In the genomic region with DNA sequence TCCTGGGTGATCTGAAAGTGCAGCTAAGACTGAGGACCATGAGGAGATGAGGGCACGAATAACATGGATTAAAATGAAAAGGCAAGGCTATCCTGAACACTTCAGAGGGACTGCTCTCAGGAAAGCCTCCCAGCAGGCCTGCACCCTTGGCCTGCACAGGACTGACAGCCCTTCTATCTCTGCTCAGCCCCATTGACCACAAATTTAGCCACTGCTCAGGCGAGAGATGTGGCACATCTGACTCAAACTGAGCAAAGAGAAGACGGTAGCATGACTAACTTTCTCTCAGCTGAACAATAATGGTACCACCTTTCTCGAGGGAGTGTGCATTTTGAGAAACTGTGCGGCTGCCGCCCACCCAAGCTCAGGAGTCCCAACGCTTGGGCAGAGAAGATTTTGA, we compare ENCODE assay signal across 13 cellular contexts.
DNase-seq lines count a peak whose midpoint lies in the region; ATAC-seq and TF ChIP-seq lines count a peak whose summit lies in the region.
"Had no signal": no experiment of that assay in that cellular context is flagged by ENCODE, and none has a peak within 500 bp of the region (broad histone marks: within the 10 kb centered on the region; RNA-seq: fewer than 3 reads in every experiment).

No MANE protein-coding gene starts in this region.

- TF ChIP-seq CTCF in GM10266 (IDR thresholded peaks at IDR 0.05; ENCODE audit: control insufficient read depth, insufficient read depth, low read depth, missing control alignments): no peak

- ATAC-seq in GM18870 (IDR thresholded peaks at IDR 0.05; ENCODE audit: unreplicated experiment) (peak; percentile 77), HG02623 (IDR thresholded peaks at IDR 0.05; ENCODE audit: unreplicated experiment) (peak; percentile 45), HG03558 (IDR thresholded peaks at IDR 0.05; ENCODE audit: extremely low read depth, unreplicated experiment) (peak; percentile 38)
- ATAC-seq: WTC11 had no signal

- DNase-seq in GM10266 (ENCODE audit: extremely low spot score): peak; percentile 9
- DNase-seq in stimulated activated naive CD4-positive, alpha-beta T cell (lab: John Stamatoyannopoulos, UW): no peak
- DNase-seq in HuH-7 (ENCODE audit: low spot score): no peak
- DNase-seq in NCI-H146 (lab: John Stamatoyannopoulos, UW): no peak
- no peak for DNase-seq in OCI-M1 (lab: John Stamatoyannopoulos, UW)
- DNase-seq: amygdala, HCEC 1CT, KBM-7, SHP77 treated with DMSO at 0.1 percent for 48 hours had no signal
